9 cellular contexts compared by ENCODE assay signal in genomic region chrX:46938589-46938988, GRCh38.
"Had no signal": no experiment of that assay in that cellular context is flagged by ENCODE, and none has a peak within 500 bp of the region (broad histone marks: within the 10 kb centered on the region; RNA-seq: fewer than 3 reads in every experiment).

No MANE protein-coding gene starts in this region.

- DNase-seq: H9, HCEC 1CT, KG1 had no signal

- ATAC-seq: GM23338, HepG2 had no signal

- H2AFZ ChIP-seq: GM23338 had no signal

- H3K27ac ChIP-seq: HL-60 had no signal

- H3K4me3 ChIP-seq: GM23338 had no signal

- H3K4me3 Mint-ChIP-seq: GM23338, H9, IgD-negative memory B cell had no signal

- H3K4me2 ChIP-seq: GM23338 had no signal

- FAIRE-seq: H1, H54, HepG2 had no signal

- H3K27ac Mint-ChIP-seq: GM23338, H9, IgD-negative memory B cell had no signal

- H3K9me3 Mint-ChIP-seq: GM23338 had no signal
